Comparison of ENCODE assay signal across 17 cellular contexts in the genomic region with DNA sequence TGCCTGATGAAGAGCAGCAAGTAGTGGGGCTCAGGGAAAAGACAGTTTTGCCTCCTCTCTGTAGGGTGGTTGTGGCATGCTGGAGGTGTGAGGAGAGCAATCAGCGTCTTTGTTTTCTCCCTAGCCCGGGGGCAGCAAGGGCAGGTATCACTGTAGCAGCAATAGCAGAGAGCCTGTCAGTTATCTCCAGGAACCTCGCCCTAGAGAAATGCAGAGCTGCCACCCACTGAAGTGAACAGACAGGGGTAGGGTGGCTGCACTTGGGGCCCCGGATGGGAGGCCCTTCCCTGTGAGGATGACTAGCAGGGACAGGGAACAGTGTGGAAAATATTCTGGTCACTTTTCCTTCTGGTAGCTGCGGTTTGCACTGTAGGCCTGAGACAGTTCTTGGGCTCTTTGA.
DNase-seq lines count a peak whose midpoint lies in the region; ATAC-seq and TF ChIP-seq lines count a peak whose summit lies in the region.
"Had no signal": no experiment of that assay in that cellular context is flagged by ENCODE, and none has a peak within 500 bp of the region (broad histone marks: within the 10 kb centered on the region; RNA-seq: fewer than 3 reads in every experiment).

No MANE protein-coding gene starts in this region.

- no peaks in the 10 kb centered on the region for H3K27me3 Mint-ChIP-seq in endodermal cell (ENCODE audit: insufficient read depth)
- H3K27me3 Mint-ChIP-seq: CD4-positive, alpha-beta memory T cell; IgD-negative memory B cell had no signal

- H2BK15ac ChIP-seq in neuronal stem cell (ENCODE audit: low read length): no peak overlapping the region

- no peak overlapping the region for H4K91ac ChIP-seq in neuronal stem cell (ENCODE audit: low read depth, low read length, poor library complexity)

- no peak overlapping the region for H3K4me3 Mint-ChIP-seq in endodermal cell
- H3K4me3 Mint-ChIP-seq: CD14-positive monocyte; CD4-positive, alpha-beta memory T cell; IgD-negative memory B cell had no signal

- H3K18ac ChIP-seq in neuronal stem cell (ENCODE audit: low read length): peak overlapping the region; percentile 36

- no peak overlapping the region for H3K4ac ChIP-seq in neuronal stem cell (ENCODE audit: low read length)

- H3K9ac ChIP-seq in endodermal cell (ENCODE audit: extremely low read depth, low read length, poor library complexity, severe bottlenecking) (no peak overlapping the region), neuronal stem cell (ENCODE audit: low read depth, low read length, poor library complexity) (no peak overlapping the region)
- H3K9ac ChIP-seq: BLaER1 had no signal

- H3K9me3 ChIP-seq in endodermal cell (ENCODE audit: control insufficient read depth, low read length) (no peaks in the 10 kb centered on the region), neuronal stem cell (replicated peaks in 1 of 2; ENCODE audit: control insufficient read depth in 2 of 2, insufficient read depth in 1 of 2, low read depth in 1 of 2, low read length in 2 of 2) (no peaks in the 10 kb centered on the region), hepatocyte (ENCODE audit: low read depth) (no peaks in the 10 kb centered on the region)
- H3K9me3 ChIP-seq: A549, BLaER1, HAP-1 had no signal

- no peaks in the 10 kb centered on the region for H3K36me3 Mint-ChIP-seq in endodermal cell (ENCODE audit: low read depth)
- H3K36me3 Mint-ChIP-seq: CD14-positive monocyte; CD4-positive, alpha-beta memory T cell; IgD-negative memory B cell had no signal

- no peaks in the 10 kb centered on the region for H3K79me1 ChIP-seq in neuronal stem cell (ENCODE audit: low read depth, low read length)

- intact Hi-C loops in left ventricle myocardium superior (cut with micrococcal nuclease): no loop called here
- intact Hi-C loops in left cardiac atrium (cut with DNase I): no loop called here

- H2BK120ac ChIP-seq in neuronal stem cell (ENCODE audit: low read depth, low read length): no peak overlapping the region

- H3K9me3 Mint-ChIP-seq in endodermal cell: peaks cover 5% of the 10 kb centered on the region

- H3K4me3 ChIP-seq in endodermal cell (ENCODE audit: low read length): no peak overlapping the region
- peak overlapping the region in 1 of 2 donors; percentile 37 for H3K4me3 ChIP-seq in neuronal stem cell (ENCODE audit: low read length in 2 of 2)
- no peak overlapping the region for H3K4me3 ChIP-seq in hepatocyte
- H3K4me3 ChIP-seq: A549, BLaER1, GM12878, HAP-1 had no signal

- H3K27ac ChIP-seq in endodermal cell (ENCODE audit: low read depth, low read length) (no peak overlapping the region), neuronal stem cell (replicated peaks; ENCODE audit: low read length) (no peak overlapping the region), hepatocyte (no peak overlapping the region)
- H3K27ac ChIP-seq: 22Rv1, A549, BLaER1 had no signal

- DNase-seq in left ventricle myocardium superior (peak; percentile 10), left cardiac atrium (no peak), endodermal cell (peak; percentile 54), neuronal stem cell (ENCODE audit: low spot score) (no peak), midbrain (lab: John Stamatoyannopoulos, UW) (no peak), hepatocyte (ENCODE audit: low spot score) (no peak), SIG-M5 treated with dmso at 0.1 percent for 504 hours (lab: John Stamatoyannopoulos, UW; ENCODE audit: unreplicated experiment) (no peak)
- DNase-seq: CD4-positive, alpha-beta memory T cell; DMS79 treated with DMSO at 0.1 percent for 48 hours had no signal

- no peaks in the 10 kb centered on the region for H3K9me2 ChIP-seq in hepatocyte (replicated peaks; ENCODE audit: insufficient read depth)

- no peak overlapping the region for H3K27ac Mint-ChIP-seq in endodermal cell
- H3K27ac Mint-ChIP-seq: CD14-positive monocyte; CD4-positive, alpha-beta memory T cell had no signal

- no peak for TF ChIP-seq CTCF in endodermal cell (conservative IDR thresholded peaks at IDR 0.05)
- TF ChIP-seq CTCF in hepatocyte (IDR thresholded peaks at IDR 0.05; ENCODE audit: poor library complexity): no peak

- no peaks in the 10 kb centered on the region for H3K27me3 ChIP-seq in endodermal cell (ENCODE audit: control insufficient read depth, insufficient read depth, low read length, poor library complexity, severe bottlenecking)
- H3K27me3 ChIP-seq in neuronal stem cell (ENCODE audit: control insufficient read depth in 3 of 3, insufficient read depth in 3 of 3, low read depth in 1 of 3, low read length in 3 of 3): no peaks in the 10 kb centered on the region
- no peaks in the 10 kb centered on the region for H3K27me3 ChIP-seq in hepatocyte
- H3K27me3 ChIP-seq: BLaER1 had no signal

- H2AK5ac ChIP-seq in neuronal stem cell (ENCODE audit: low read depth, low read length): peak overlapping the region; percentile 49

- H2BK5ac ChIP-seq in neuronal stem cell (ENCODE audit: low read length): no peak overlapping the region

- H4K20me1 ChIP-seq in hepatocyte (ENCODE audit: insufficient read depth, poor library complexity, severe bottlenecking): no peaks in the 10 kb centered on the region
- H4K20me1 ChIP-seq: BLaER1 had no signal

- ATAC-seq in left ventricle myocardium superior (no peak), left cardiac atrium (no peak)
- ATAC-seq: A549, HepG2 had no signal

- H3K79me2 ChIP-seq in hepatocyte: no peaks in the 10 kb centered on the region

- H2AFZ ChIP-seq in neuronal stem cell (ENCODE audit: low read length): no peak overlapping the region
- H2AFZ ChIP-seq in hepatocyte: no peak overlapping the region

- H3K4me1 ChIP-seq in endodermal cell (ENCODE audit: control insufficient read depth, insufficient read depth, low read length) (no peaks in the 10 kb centered on the region), neuronal stem cell (ENCODE audit: control insufficient read depth in 2 of 2, insufficient read depth in 1 of 2, low read depth in 1 of 2, low read length in 2 of 2) (no peaks in the 10 kb centered on the region), hepatocyte (ENCODE audit: insufficient read depth) (no peaks in the 10 kb centered on the region)
- H3K4me1 ChIP-seq: A549, HAP-1 had no signal

- H4K8ac ChIP-seq in neuronal stem cell (ENCODE audit: low read depth, low read length): no peak overlapping the region

- H2BK12ac ChIP-seq in neuronal stem cell (ENCODE audit: low read length): no peak overlapping the region

- no peak overlapping the region for H3K23ac ChIP-seq in neuronal stem cell (ENCODE audit: low read depth, low read length, poor library complexity)

- H3K4me2 ChIP-seq in neuronal stem cell (ENCODE audit: insufficient read depth, low read length, poor library complexity, severe bottlenecking): no peak overlapping the region
- no peak overlapping the region for H3K4me2 ChIP-seq in hepatocyte
- H3K4me2 ChIP-seq: A549, BLaER1 had no signal

- WGBS in endodermal cell (ENCODE audit: insufficient coverage in 1 of 2, insufficient read length in 1 of 2), 2 experiments: 81 to 93% methylated on average over 4 to 5 of the region's 5 CpGs
- WGBS in neuronal stem cell (ENCODE audit: extremely low coverage in 2 of 2, insufficient read length in 2 of 2, insufficient replicate concordance in 1 of 2), 2 donors: no CpG with 5 or more reads among the region's 5 CpGs
- 74% methylated on average over 5 of the region's 5 CpGs for WGBS in hepatocyte (ENCODE audit: low lambda C conversion rate, missing lambda C conversion rate)

- H3K36me3 ChIP-seq in endodermal cell (ENCODE audit: control insufficient read depth, insufficient read depth, low read length) (no peaks in the 10 kb centered on the region), neuronal stem cell (replicated peaks in 1 of 2; ENCODE audit: control insufficient read depth in 2 of 2, insufficient read depth in 2 of 2, low read length in 2 of 2) (no peaks in the 10 kb centered on the region), hepatocyte (replicated peaks; ENCODE audit: insufficient read depth, low read depth) (no peaks in the 10 kb centered on the region)
- H3K36me3 ChIP-seq: BLaER1, HAP-1 had no signal

- no peak overlapping the region for H3K14ac ChIP-seq in neuronal stem cell (ENCODE audit: low read length)

- H3K4me1 Mint-ChIP-seq in endodermal cell: peaks cover 6% of the 10 kb centered on the region
- H3K4me1 Mint-ChIP-seq: CD14-positive monocyte; CD4-positive, alpha-beta memory T cell; IgD-negative memory B cell had no signal

Comparison
In these comparisons a context has a peak if more than half of its experiments do, and no peak if none do; other contexts are left out.
1. DNase-seq: peak in left ventricle myocardium superior (single experiment) and endodermal cell (single experiment); none in left cardiac atrium (single experiment), neuronal stem cell (single experiment), midbrain (single experiment), hepatocyte (single experiment) and SIG-M5 treated with dmso at 0.1 percent for 504 hours (single experiment).